ENCODE assay signal across 22 cellular contexts in the genomic region with DNA sequence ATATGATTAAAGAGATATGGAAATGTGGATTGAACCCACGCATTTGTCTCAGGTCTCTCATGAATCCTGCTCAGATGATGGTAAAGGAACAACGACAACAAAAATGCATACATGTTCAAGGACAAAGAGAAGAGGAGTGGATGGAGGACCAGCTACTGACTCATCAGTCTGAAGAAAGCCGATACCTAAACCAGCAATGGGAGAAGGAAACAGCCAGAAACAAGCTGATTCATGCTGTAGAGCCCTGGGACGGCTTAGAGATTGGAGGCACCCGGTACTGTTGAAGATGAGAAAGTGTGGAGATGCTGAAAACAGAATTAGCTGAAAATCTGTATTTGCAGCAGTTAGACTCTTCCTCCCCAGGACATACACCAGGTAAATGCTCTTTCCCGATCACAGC. TPM values are rescaled to one million over a fixed set of nuclear protein-coding genes. Genes with fewer than 3 reads are reported as not detected.
"Had no signal": no experiment of that assay in that cellular context is flagged by ENCODE, and none has a peak within 500 bp of the region (broad histone marks: within the 10 kb centered on the region; RNA-seq: fewer than 3 reads in every experiment).

No MANE protein-coding gene starts in this region.

- H3K36me3 ChIP-seq: ascending aorta, cardiac muscle cell, esophagus squamous epithelium, transverse colon, vagina had no signal

- H3K4me3 ChIP-seq: ascending aorta, cardiac muscle cell, dorsolateral prefrontal cortex, esophagus squamous epithelium, transverse colon, vagina had no signal

- ATAC-seq: activated naive CD8-positive, alpha-beta T cell treated with anti-CD3 and anti-CD28 coated beads, Interleukin-2, amount 50 U/mL, for 24 hours; activated T-helper 17 cell treated with anti-CD3 and anti-CD28 coated beads, Interleukin-2, amount 50 U/mL, for 72 hours; left ventricle myocardium superior; natural killer cell treated with Interleukin-12 subunit alpha and Interleukin-12 subunit beta and Interleukin-15 and Interleukin-18, amount 100 ng/mL, for 72 hours had no signal

- DNase-seq: activated CD4-positive, CD25-positive, alpha-beta regulatory T cell treated with anti-CD3 and anti-CD28 coated beads, Interleukin-2, amount 50 U/mL, for 72 hours; activated naive CD4-positive, alpha-beta T cell treated with anti-CD3 and anti-CD28 coated beads for 36 hours; activated naive CD8-positive, alpha-beta T cell treated with anti-CD3 and anti-CD28 coated beads, Interleukin-2, amount 50 U/mL, for 24 hours; dorsolateral prefrontal cortex; esophagus squamous epithelium; glutamatergic neuron; hypothalamus; kidney glomerular epithelial cell; left ventricle myocardium superior; mesenchymal stem cell; posterior cingulate gyrus; retina; stimulated activated CD4-positive, alpha-beta T cell treated with anti-CD3 and anti-CD28 coated beads, Interleukin-4, amount 100 ng/mL, for 1 hour; stimulated activated naive CD4-positive, alpha-beta T cell; substantia nigra; transverse colon had no signal

- H3K4me1 ChIP-seq: ascending aorta, esophagus squamous epithelium, transverse colon, vagina had no signal

- H3K27ac ChIP-seq: ascending aorta, cardiac muscle cell, dorsolateral prefrontal cortex, esophagus squamous epithelium, transverse colon, vagina had no signal

- H3K9me3 ChIP-seq: ascending aorta, transverse colon, vagina had no signal

- H3K27me3 ChIP-seq: ascending aorta, cardiac muscle cell, dorsolateral prefrontal cortex, esophagus squamous epithelium, transverse colon, vagina had no signal

RNA-seq across cellular contexts. Expression of gene RIPPLY2, which starts 14.4 kb away (rescaled TPM):
- total RNA-seq: activated naive CD4-positive, alpha-beta T cell treated with anti-CD3 and anti-CD28 coated beads for 36 hours; activated T-helper 17 cell treated with anti-CD3 and anti-CD28 coated beads, Interleukin-2, amount 50 U/mL, for 72 hours; ascending aorta; fibroblast of villous mesenchyme; left ventricle myocardium superior; natural killer cell treated with Interleukin-12 subunit alpha and Interleukin-12 subunit beta and Interleukin-15 and Interleukin-18, amount 100 ng/mL, for 72 hours; transverse colon; vagina had no signal
